ENCODE assay signal across 17 cellular contexts in the genomic region with DNA sequence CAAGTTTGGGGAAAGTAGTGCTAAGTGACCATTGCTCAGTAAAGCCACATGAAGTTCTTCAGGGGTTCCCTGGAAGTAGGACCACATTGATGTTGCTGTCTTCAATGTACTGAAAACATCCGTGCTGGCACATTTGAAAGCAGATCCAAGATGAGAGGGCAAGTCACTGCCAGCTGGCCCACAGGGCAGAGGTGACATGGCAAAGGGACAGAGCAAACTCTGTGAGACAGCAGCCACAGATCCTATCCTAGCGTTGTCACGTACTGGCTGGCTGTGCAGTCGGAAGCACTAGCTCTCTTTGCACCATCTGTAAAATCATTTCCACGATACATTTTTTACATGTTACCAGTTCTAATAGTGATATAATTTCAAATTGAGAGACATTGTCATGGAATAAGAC. TPM values are rescaled to one million over a fixed set of nuclear protein-coding genes. Genes with fewer than 3 reads are reported as not detected.
A peak's percentile ranks its signal among the peaks of the same experiment; 100 is the strongest.
DNase-seq lines count a peak whose midpoint lies in the region; ATAC-seq and TF ChIP-seq lines count a peak whose summit lies in the region.
"Had no signal": no experiment of that assay in that cellular context is flagged by ENCODE, and none has a peak within 500 bp of the region (broad histone marks: within the 10 kb centered on the region; RNA-seq: fewer than 3 reads in every experiment).

No MANE protein-coding gene starts in this region.

- H3K36me3 ChIP-seq in right atrium auricular region (no peaks in the 10 kb centered on the region), heart left ventricle (no peaks in the 10 kb centered on the region)

- ATAC-seq in Right ventricle myocardium superior (ENCODE audit: poor library complexity) (peak; percentile 74), heart left ventricle (peak; percentile 15 to 86 (median 70)), HG02763 (IDR thresholded peaks at IDR 0.05; ENCODE audit: unreplicated experiment) (no peak)
- ATAC-seq: HCT116 had no signal

- H3K4me3 ChIP-seq in right atrium auricular region: no peak overlapping the region
- H3K4me3 ChIP-seq in heart left ventricle: no peak overlapping the region
- H3K4me3 ChIP-seq: GM23248 had no signal

- DNase-seq in Right ventricle myocardium superior: peak; percentile 50
- no peak for DNase-seq in right atrium auricular region (ENCODE audit: low spot score)
- DNase-seq in heart left ventricle: peak in 3 of 5 donors; percentile 25 to 58 (median 38)
- peak; percentile 13 for DNase-seq in midbrain (lab: John Stamatoyannopoulos, UW)
- DNase-seq in RKO (ENCODE audit: low spot score): no peak
- DNase-seq in NCI-H2107 treated with DMSO at 0.1 percent for 48 hours (lab: John Stamatoyannopoulos, UW; ENCODE audit: unreplicated experiment): no peak
- no peak for DNase-seq in activated CD4-positive, alpha-beta T cell treated with anti-CD3 and anti-CD28 coated beads for 1 hour
- DNase-seq: GF-D8, GM23248, KG1, NCI-H1048, NCI-H2081 treated with DMSO at 0.1 percent for 48 hours, NCI-H2227 treated with DMSO at 0.1 percent for 48 hours, NCI-H524 treated with DMSO at 0.1 percent for 48 hours had no signal

- no peak for TF ChIP-seq CTCF in right atrium auricular region (IDR thresholded peaks at IDR 0.05)
- TF ChIP-seq CTCF in heart left ventricle (IDR thresholded peaks at IDR 0.05): no peak

- no peaks in the 10 kb centered on the region for H3K27me3 ChIP-seq in right atrium auricular region
- H3K27me3 ChIP-seq in heart left ventricle: no peaks in the 10 kb centered on the region

- H3K9me3 ChIP-seq in right atrium auricular region (no peaks in the 10 kb centered on the region), heart left ventricle (no peaks in the 10 kb centered on the region)

- TF ChIP-seq POLR2A in heart left ventricle (IDR thresholded peaks at IDR 0.05): no peak

- intact Hi-C loops in Right ventricle myocardium superior (cut with DNase I): no loop called here
- intact Hi-C loops in heart left ventricle (cut with DNase I): loop anchor here in 2 of 10 donors (10.0 kb wide), 2 partner anchors 514 to 664 kb away; no protein-coding TSS in a partner anchor

- H3K4me1 ChIP-seq in right atrium auricular region (peaks cover 0 to 3% of the 10 kb centered on the region in 2 donors), heart left ventricle (peaks cover 0 to 9% (median 0%) of the 10 kb centered on the region in 12 donors)

- H3K27ac ChIP-seq in right atrium auricular region: no peak overlapping the region
- H3K27ac ChIP-seq in heart left ventricle: no peak overlapping the region
- H3K27ac ChIP-seq: GM23248 had no signal

- 62 to 71% (median 67%) methylated on average over 5 of the region's 5 CpGs for WGBS in heart left ventricle, 4 donors

RNA-seq across cellular contexts. Expression of gene MUC13, which starts 13.8 kb away (rescaled TPM):
- not detected for total RNA-seq in Right ventricle myocardium superior
- total RNA-seq in right atrium auricular region: not detected
- total RNA-seq in heart left ventricle: under 1 TPM in 1 of 9 donors, not detected in 8; 0.08 TPM
- under 1 TPM in 1 of 2 donors, not detected in 1; 0.15 TPM for polyA plus RNA-seq in heart left ventricle
- total RNA-seq: RPMI7951 had no signal

RNA-seq across cellular contexts. Expression of gene ITGB5, which starts 33.6 kb away (rescaled TPM):
- total RNA-seq in Right ventricle myocardium superior (112 TPM), right atrium auricular region (100 to 1,000 TPM in 1 of 2 donors, 10 to 100 TPM in 1; 84.0 to 182 TPM), heart left ventricle (100 to 1,000 TPM in 8 of 9 donors, 10 to 100 TPM in 1; 96.3 to 223 (median 118) TPM)
- polyA plus RNA-seq in heart left ventricle: 100 to 1,000 TPM in 1 of 2 donors, 10 to 100 TPM in 1; 23.1 to 159 TPM

Comparison
In these comparisons a context has a peak if more than half of its experiments do, and no peak if none do; other contexts are left out.
1. DNase-seq: peak in Right ventricle myocardium superior (single experiment), heart left ventricle (3 of 5) and midbrain (single experiment); none in right atrium auricular region (single experiment), RKO (single experiment), NCI-H2107 treated with DMSO at 0.1 percent for 48 hours (single experiment) and activated CD4-positive, alpha-beta T cell treated with anti-CD3 and anti-CD28 coated beads for 1 hour (single experiment).